ENCODE assay signal across 20 cellular contexts in genomic region chr3:6524479-6524878, GRCh38.
"Had no signal": no experiment of that assay in that cellular context is flagged by ENCODE, and none has a peak within 500 bp of the region (broad histone marks: within the 10 kb centered on the region; RNA-seq: fewer than 3 reads in every experiment).

No MANE protein-coding gene starts in this region.

- H3K27ac ChIP-seq: HL-60, SJCRH30 had no signal

- DNase-seq: KBM-7, NCI-H1092, NCI-H1105 treated with DMSO at 0.1 percent for 48 hours, NCI-H1417 treated with DMSO at 0.1 percent for 48 hours, NCI-H146, NCI-H1694 treated with DMSO at 0.1 percent for 48 hours, NCI-H1930, NCI-H2081, NCI-H2107, NCI-H226, NCI-H446, NCI-H510A, NCI-H524 treated with DMSO at 0.1 percent for 48 hours, NCI-H69, NCI-H774, RPMI8226, SHP77 treated with DMSO at 0.1 percent for 48 hours, SJCRH30 had no signal

- H3K9me3 ChIP-seq: SJCRH30 had no signal

- H3K4me1 ChIP-seq: SJCRH30 had no signal

- H3K27me3 ChIP-seq: SJCRH30 had no signal

- H3K4me3 ChIP-seq: SJCRH30 had no signal

- ATAC-seq: SK-N-SH treated with all-trans-retinoic acid at 6 μM for 48 hours had no signal

- H3K36me3 ChIP-seq: SJCRH30 had no signal
